8 cellular contexts compared by ENCODE assay signal in genomic region chr5:118791986-118792734, GRCh38.
A peak's percentile ranks its signal among the peaks of the same experiment; 100 is the strongest.
DNase-seq lines count a peak whose midpoint lies in the region; ATAC-seq, FAIRE-seq and TF ChIP-seq lines count a peak whose summit lies in the region.

No MANE protein-coding gene starts in this region.

- intact Hi-C loops in Right ventricle myocardium inferior (cut with DNase I) (loop anchor here (5.0 to 10.0 kb wide), 2 partner anchors 1197 to 1335 kb away; no protein-coding TSS in a partner anchor), cardiac septum (cut with DNase I) (loop anchor here (2.0 kb wide), 1 partner anchor 1337 kb away; no protein-coding TSS in a partner anchor), OCI-LY7 (cut with micrococcal nuclease; ENCODE audit: unreplicated experiment) (loop anchor here (1.0 to 10.0 kb wide), 2 partner anchors 1207 to 1338 kb away; no protein-coding TSS in a partner anchor)

- H3K9me3 Mint-ChIP-seq in stimulated activated naive CD8-positive, alpha-beta T cell treated with anti-CD3 and anti-CD28 coated beads, Interleukin-15, amount 100 ng/mL, for 72 hours, result peaks cover 0 to 4% of the 10 kb centered on the region in 2 donors

- no peaks in the 10 kb centered on the region for H3K79me2 ChIP-seq in OCI-LY7 (ENCODE audit: insufficient read depth, low read depth, low read length)

- ATAC-seq in Right ventricle myocardium inferior (peak; percentile 85), GM21717 (IDR thresholded peaks at IDR 0.05; ENCODE audit: unreplicated experiment) (peak; percentile 94)
- peak; percentile 67 for ATAC-seq in stimulated activated naive CD8-positive, alpha-beta T cell treated with anti-CD3 and anti-CD28 coated beads, Interleukin-15, amount 100 ng/mL, for 72 hours

- BruUV-seq in OCI-LY7 (replicated peaks; lab: Mats Ljungman, UMichigan), result no TSS peak

- CTCF ChIA-PET in OCI-LY7 (lab: Charles Lee; ENCODE audit: unreplicated experiment), result no interaction called here

- no peak for FAIRE-seq in HTR-8/SVneo (lab: Jason Lieb, UNC)

- no peak for DNase-seq in Right ventricle myocardium inferior (ENCODE audit: missing footprints)
- no peak for DNase-seq in cardiac septum (ENCODE audit: low spot score)
- DNase-seq in HTR-8/SVneo (ENCODE audit: insufficient read length, low spot score), result peak; percentile 48
- peak; percentile 72 for DNase-seq in OCI-LY7 (ENCODE audit: low spot score)
- DNase-seq in cardiac fibroblast (ENCODE audit: low read depth in 2 of 2), result peak; percentile 80 to 86
- DNase-seq in kidney epithelial cell (ENCODE audit: low read depth), result peak; percentile 44
- peak; percentile 9 to 24 for DNase-seq in stimulated activated naive CD8-positive, alpha-beta T cell treated with anti-CD3 and anti-CD28 coated beads, Interleukin-15, amount 100 ng/mL, for 72 hours

- no peaks in the 10 kb centered on the region for H3K4me1 ChIP-seq in OCI-LY7 (ENCODE audit: insufficient read depth, low read length, poor library complexity, severe bottlenecking)

- no peak overlapping the region for H3K4me3 Mint-ChIP-seq in stimulated activated naive CD8-positive, alpha-beta T cell treated with anti-CD3 and anti-CD28 coated beads, Interleukin-15, amount 100 ng/mL, for 72 hours

- TF ChIP-seq CTCF in OCI-LY7 (conservative IDR thresholded peaks at IDR 0.05; ENCODE audit: low read length) (peak; percentile 92), cardiac fibroblast (IDR thresholded peaks at IDR 0.05; ENCODE audit: low read depth, low read length) (peak; percentile 77), kidney epithelial cell (IDR thresholded peaks at IDR 0.05; ENCODE audit: insufficient read depth, low read length, poor library complexity, severe bottlenecking) (peak; percentile 78)

- no peaks in the 10 kb centered on the region for H3K9me2 ChIP-seq in OCI-LY7 (ENCODE audit: insufficient read depth, low read length)

- H3K4me3 ChIP-seq in OCI-LY7 (ENCODE audit: low read depth, low read length, poor library complexity, severe bottlenecking) (no peak overlapping the region), cardiac fibroblast (replicated peaks in 1 of 2; ENCODE audit: low read depth in 2 of 2, low read length in 2 of 2) (no peak overlapping the region), kidney epithelial cell (ENCODE audit: low read depth, low read length) (no peak overlapping the region)

- no peak overlapping the region for H3K27ac Mint-ChIP-seq in stimulated activated naive CD8-positive, alpha-beta T cell treated with anti-CD3 and anti-CD28 coated beads, Interleukin-15, amount 100 ng/mL, for 72 hours

- POLR2A ChIA-PET in OCI-LY7 (lab: Charles Lee), result interaction anchor here (0.5 to 0.7 kb wide), 3 partner anchors 31 to 1299 kb away, joined by 3 to 5 read pairs (median 5); no protein-coding TSS in a partner anchor

- no peaks in the 10 kb centered on the region for H3K4me1 Mint-ChIP-seq in stimulated activated naive CD8-positive, alpha-beta T cell treated with anti-CD3 and anti-CD28 coated beads, Interleukin-15, amount 100 ng/mL, for 72 hours

- H2AFZ ChIP-seq in OCI-LY7 (ENCODE audit: low read length), result no peak overlapping the region; the same call in 1 of the 2 replicates

- no peaks in the 10 kb centered on the region for H3K9me3 ChIP-seq in OCI-LY7 (ENCODE audit: low read length)

- no peaks in the 10 kb centered on the region for H4K20me1 ChIP-seq in OCI-LY7 (ENCODE audit: insufficient read depth, low read length)

- no peak overlapping the region for H3K27ac ChIP-seq in OCI-LY7 (ENCODE audit: low read depth, low read length, poor library complexity, severe bottlenecking)

- H3K36me3 ChIP-seq in OCI-LY7 (ENCODE audit: insufficient read depth, low read length), result no peaks in the 10 kb centered on the region
- H3K36me3 ChIP-seq in kidney epithelial cell (ENCODE audit: control insufficient read depth, insufficient read depth, low read length), result no peaks in the 10 kb centered on the region

- no peaks in the 10 kb centered on the region for H3K27me3 Mint-ChIP-seq in stimulated activated naive CD8-positive, alpha-beta T cell treated with anti-CD3 and anti-CD28 coated beads, Interleukin-15, amount 100 ng/mL, for 72 hours

- H3K27me3 ChIP-seq in kidney epithelial cell (ENCODE audit: control insufficient read depth, insufficient read depth, low read length), result no peaks in the 10 kb centered on the region

- no peak overlapping the region for H3K4me2 ChIP-seq in OCI-LY7 (ENCODE audit: low read length)

Comparison
In these comparisons a context has a peak if more than half of its experiments do, and no peak if none do; other contexts are left out.
1. DNase-seq: peak in HTR-8/SVneo (single experiment), OCI-LY7 (single experiment), cardiac fibroblast (2 of 2), kidney epithelial cell (single experiment) and stimulated activated naive CD8-positive, alpha-beta T cell treated with anti-CD3 and anti-CD28 coated beads, Interleukin-15, amount 100 ng/mL, for 72 hours (2 of 2); none in Right ventricle myocardium inferior (single experiment) and cardiac septum (single experiment).
2. Peak in every context shown above with its lines, with median percentiles within 50 percentile points of each other: ATAC-seq and CTCF ChIP-seq.